8 cellular contexts compared by ENCODE assay signal in the genomic region with DNA sequence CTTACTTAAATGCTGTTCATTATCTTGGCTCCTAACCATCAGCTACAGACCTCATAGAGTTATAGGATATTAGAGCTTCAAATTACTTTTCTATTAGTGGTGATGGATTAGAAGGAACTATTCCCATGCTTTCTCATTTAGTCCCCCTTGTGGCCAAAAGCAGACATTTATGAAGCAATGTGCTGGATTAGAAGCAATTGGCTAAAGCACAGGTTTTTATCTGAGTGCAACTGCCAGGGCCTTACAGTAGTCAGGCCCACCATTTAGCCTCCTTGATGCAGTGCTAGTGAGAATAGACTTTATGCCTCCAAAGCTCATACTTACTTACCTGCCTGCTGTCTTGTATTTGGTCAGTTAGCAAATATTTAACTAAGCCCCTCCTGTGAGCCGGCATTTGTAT.
DNase-seq lines count a peak whose midpoint lies in the region; ATAC-seq and TF ChIP-seq lines count a peak whose summit lies in the region.

No MANE protein-coding gene starts in this region.

- CTCF ChIA-PET in IMR-90 (lab: Yijun Ruan, JAX), result no interaction called here

- no peak overlapping the region for H3K4me2 ChIP-seq in IMR-90 (ENCODE audit: low read depth, low read length)

- peak; percentile 37 for DNase-seq in Ammon's horn (ENCODE audit: low spot score)
- peak; percentile 14 for DNase-seq in IMR-90
- peak; percentile 49 for DNase-seq in iPS-NIHi7 (ENCODE audit: extremely low spot score)
- DNase-seq in activated CD8-positive, alpha-beta memory T cell treated with anti-CD3 and anti-CD28 coated beads, Interleukin-2, amount 50 U/mL, for 48 hours, result no peak
- DNase-seq in ovary, result no peak

- H3K4me3 ChIP-seq in IMR-90 (ENCODE audit: insufficient read depth, low read depth, low read length) (no peak overlapping the region), ovary (no peak overlapping the region)

- no peak overlapping the region for H4K5ac ChIP-seq in IMR-90 (ENCODE audit: low read depth, low read length)

- H4K8ac ChIP-seq in IMR-90 (ENCODE audit: low read depth in 2 of 2, low read length in 2 of 2), result no peak overlapping the region

- TF ChIP-seq CTCF in IMR-90 (conservative IDR thresholded peaks at IDR 0.05; ENCODE audit: low read depth, low read length), result peak; percentile 40; the same call in 1 of the 2 replicates
- TF ChIP-seq CTCF in VCaP (conservative IDR thresholded peaks at IDR 0.05), result peak; percentile 72
- TF ChIP-seq CTCF in ovary (IDR thresholded peaks at IDR 0.05), result no peak

- H2BK120ac ChIP-seq in IMR-90 (ENCODE audit: low read depth, low read length), result no peak overlapping the region

- no peak overlapping the region for H3K56ac ChIP-seq in IMR-90 (ENCODE audit: extremely low read depth, insufficient read depth, low read length)

- H2BK20ac ChIP-seq in IMR-90 (ENCODE audit: low read depth, low read length), result no peak overlapping the region

- TF ChIP-seq RAD21 in IMR-90 (IDR thresholded peaks at IDR 0.05; ENCODE audit: low read length), result no peak

- H3K14ac ChIP-seq in IMR-90 (replicated peaks; ENCODE audit: low read depth, low read length), result no peak overlapping the region

- H2BK15ac ChIP-seq in IMR-90 (ENCODE audit: low read depth, low read length), result no peak overlapping the region

- intact Hi-C loops in IMR-90 (cut with micrococcal nuclease) (no loop called here), ovary (cut with DNase I) (loop anchor here in 1 of 4 donors (10.0 kb wide), 1 partner anchor 530 kb away; no protein-coding TSS in a partner anchor)

- H3K4ac ChIP-seq in IMR-90 (ENCODE audit: low read depth, low read length), result no peak overlapping the region

- H3K36me3 ChIP-seq in IMR-90 (ENCODE audit: control insufficient read depth, insufficient read depth, low read length), result no peaks in the 10 kb centered on the region
- no peaks in the 10 kb centered on the region for H3K36me3 ChIP-seq in ovary

- no peak overlapping the region for H2AFZ ChIP-seq in IMR-90 (replicated peaks; ENCODE audit: low read length, poor library complexity)

- no peak overlapping the region for H2AK5ac ChIP-seq in IMR-90 (ENCODE audit: low read depth, low read length)

- no TSS peak for BruUV-seq in IMR-90 (replicated peaks; lab: Mats Ljungman, UMichigan)

- no CpG with 5 or more reads among the region's 1 CpG for WGBS in IMR-90 (ENCODE audit: extremely low coverage in 2 of 2, insufficient read length in 1 of 2), 2 experiments
- 89 to 100% (median 97%) methylated on average over 1 of the region's 1 CpG for WGBS in ovary, 3 donors

- H3K27ac ChIP-seq in IMR-90 (ENCODE audit: insufficient read depth, low read length), result no peak overlapping the region
- no peak overlapping the region for H3K27ac ChIP-seq in VCaP
- H3K27ac ChIP-seq in ovary, result no peak overlapping the region

- TF ChIP-seq POLR2A in IMR-90 (IDR thresholded peaks at IDR 0.05; ENCODE audit: low read depth, low read length) (no peak), ovary (IDR thresholded peaks at IDR 0.05) (no peak)

- H3K27me3 ChIP-seq in IMR-90 (ENCODE audit: control insufficient read depth, insufficient read depth, low read length) (peaks cover 11% of the 10 kb centered on the region), ovary (no peaks in the 10 kb centered on the region)

- no peaks in the 10 kb centered on the region for H3K9me3 ChIP-seq in IMR-90 (ENCODE audit: control insufficient read depth, insufficient read depth, low read length)
- no peaks in the 10 kb centered on the region for H3K9me3 ChIP-seq in ovary

- dilution Hi-C loops in IMR-90 (cut with HindIII; ENCODE audit: low sequenced_read_pairs, unreplicated experiment), result no loop called here

- no peak overlapping the region for H3K9ac ChIP-seq in IMR-90 (ENCODE audit: low read depth, low read length)

- no peak for TF ChIP-seq EP300 in ovary (IDR thresholded peaks at IDR 0.05)

- no peaks in the 10 kb centered on the region for H3K9me1 ChIP-seq in IMR-90 (ENCODE audit: insufficient read depth, low read length)

- in situ Hi-C loops in IMR-90 (cut with MboI; ENCODE audit: low sequenced_read_pairs), result no loop called here

- no peaks in the 10 kb centered on the region; the same call in 1 of the 2 replicates for H4K20me1 ChIP-seq in IMR-90 (ENCODE audit: insufficient read depth, low read length)

- no peak overlapping the region for H3K23ac ChIP-seq in IMR-90 (ENCODE audit: low read depth, low read length)

- POLR2A ChIA-PET in IMR-90 (lab: Charles Lee; ENCODE audit: unreplicated experiment), result no interaction called here

- no peaks in the 10 kb centered on the region for H3K4me1 ChIP-seq in IMR-90 (ENCODE audit: control insufficient read depth, insufficient read depth, low read length)
- H3K4me1 ChIP-seq in ovary (ENCODE audit: insufficient read depth), result no peaks in the 10 kb centered on the region

- H3K79me1 ChIP-seq in IMR-90 (ENCODE audit: low read depth in 1 of 2, low read length in 2 of 2), result no peaks in the 10 kb centered on the region

- no peak overlapping the region for H3K18ac ChIP-seq in IMR-90 (ENCODE audit: low read depth, low read length)

- H2BK5ac ChIP-seq in IMR-90 (ENCODE audit: low read depth, low read length, poor library complexity, severe bottlenecking), result no peak overlapping the region

- no peak overlapping the region for H2AK9ac ChIP-seq in IMR-90 (replicated peaks; ENCODE audit: low read depth, low read length, poor library complexity)

- no peak overlapping the region for H4K91ac ChIP-seq in IMR-90 (ENCODE audit: insufficient read depth, low read depth, low read length)

- peak; percentile 48; the same call in 1 of the 2 replicates for ATAC-seq in IMR-90 (ENCODE audit: low read depth)
- no peak for ATAC-seq in GM18861 (IDR thresholded peaks at IDR 0.05; ENCODE audit: unreplicated experiment)
- no peak for ATAC-seq in HG02759 (IDR thresholded peaks at IDR 0.05; ENCODE audit: unreplicated experiment)

TF ChIP-seq in IMR-90, 13 proteins besides CTCF, POLR2A, EP300 and RAD21:
- TF ChIP-seq BHLHE40 (IDR thresholded peaks at IDR 0.05; ENCODE audit: low read depth, low read length) (no peak), CHD1 (IDR thresholded peaks at IDR 0.05; ENCODE audit: low read depth, low read length) (no peak), SMC3 (IDR thresholded peaks at IDR 0.05; ENCODE audit: low read depth, low read length) (peak; percentile 19; the same call in 1 of the 2 replicates), CEBPB (IDR thresholded peaks at IDR 0.05; ENCODE audit: low read depth, low read length) (0 out of 2 replicates have a peak, but pooled peaks have one; percentile 24)

Comparison
In these comparisons a context has a peak if more than half of its experiments do, and no peak if none do; other contexts are left out.
1. DNase-seq: peak in Ammon's horn (single experiment), IMR-90 (single experiment) and iPS-NIHi7 (single experiment); none in activated CD8-positive, alpha-beta memory T cell treated with anti-CD3 and anti-CD28 coated beads, Interleukin-2, amount 50 U/mL, for 48 hours (single experiment) and ovary (0 of 5).
2. CTCF ChIP-seq: peak in IMR-90 (single experiment) and VCaP (single experiment); none in ovary (0 of 3).